Comparison of ENCODE assay signal across 11 cellular contexts in the genomic region with DNA sequence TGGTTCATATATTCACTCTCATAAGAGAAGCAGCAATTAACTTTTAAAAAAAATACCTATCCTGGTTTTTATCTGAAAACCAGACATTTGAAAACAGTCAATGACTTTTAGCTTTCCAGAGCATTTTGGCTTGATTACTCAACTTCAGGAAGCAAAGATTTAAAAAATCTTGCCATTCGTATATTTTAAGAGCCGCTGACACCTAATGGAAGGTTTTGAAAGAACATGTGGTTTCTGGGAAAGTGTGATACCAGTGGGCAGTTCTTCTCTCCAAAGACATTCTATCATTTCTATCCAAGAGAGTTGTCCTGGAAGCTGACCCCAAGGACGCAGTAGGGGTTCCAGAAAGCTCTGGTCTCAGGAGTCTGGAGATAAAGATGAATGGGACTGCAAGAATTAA.
A peak's percentile ranks its signal among the peaks of the same experiment; 100 is the strongest.
DNase-seq lines count a peak whose midpoint lies in the region; ATAC-seq and TF ChIP-seq lines count a peak whose summit lies in the region.
"Had no signal": no experiment of that assay in that cellular context is flagged by ENCODE, and none has a peak within 500 bp of the region (broad histone marks: within the 10 kb centered on the region; RNA-seq: fewer than 3 reads in every experiment).

No MANE protein-coding gene starts in this region.

- ATAC-seq in foreskin keratinocyte: peak; percentile 18
- no peak for ATAC-seq in activated T-cell treated with anti-CD3 and anti-CD28 coated beads, Interleukin-2, amount 50 U/mL, for 4 hours
- ATAC-seq in GM21367 (IDR thresholded peaks at IDR 0.05; ENCODE audit: unreplicated experiment): no peak
- ATAC-seq: activated CD8-positive, alpha-beta T cell treated with anti-CD3 and anti-CD28 coated beads, Interleukin-2, amount 10 ng/mL, durations not matched to agents 7 days and 5 days had no signal

- no peaks in the 10 kb centered on the region for H3K9me3 ChIP-seq in cardiac muscle cell (ENCODE audit: low read depth)
- H3K9me3 ChIP-seq in right atrium auricular region: no peaks in the 10 kb centered on the region
- H3K9me3 ChIP-seq in SJCRH30 (replicated peaks): no peaks in the 10 kb centered on the region

- TF ChIP-seq CTCF in cardiac muscle cell (IDR thresholded peaks at IDR 0.05; ENCODE audit: low read depth, low read length): peak; percentile 47
- peak in 1 of 2 donors; percentile 20 for TF ChIP-seq CTCF in right atrium auricular region (IDR thresholded peaks at IDR 0.05)
- peak; percentile 74 for TF ChIP-seq CTCF in foreskin keratinocyte (conservative IDR thresholded peaks at IDR 0.05)

- no peaks in the 10 kb centered on the region for H3K27me3 Mint-ChIP-seq in activated T-cell treated with anti-CD3 and anti-CD28 coated beads, Interleukin-2, amount 50 U/mL, for 4 hours (ENCODE audit: low read depth)

- H3K27me3 ChIP-seq in cardiac muscle cell (no peaks in the 10 kb centered on the region), right atrium auricular region (no peaks in the 10 kb centered on the region), SJCRH30 (no peaks in the 10 kb centered on the region), foreskin keratinocyte (no peaks in the 10 kb centered on the region)

- H3K9me3 Mint-ChIP-seq in activated T-cell treated with anti-CD3 and anti-CD28 coated beads, Interleukin-2, amount 50 U/mL, for 4 hours: no peaks in the 10 kb centered on the region

- H3K36me3 ChIP-seq in cardiac muscle cell (no peaks in the 10 kb centered on the region), right atrium auricular region (no peaks in the 10 kb centered on the region), SJCRH30 (no peaks in the 10 kb centered on the region)

- H3K27ac ChIP-seq in cardiac muscle cell (no peak overlapping the region), right atrium auricular region (no peak overlapping the region), SJCRH30 (peak overlapping the region; percentile 82), foreskin keratinocyte (no peak overlapping the region)

- H3K4me3 Mint-ChIP-seq in activated T-cell treated with anti-CD3 and anti-CD28 coated beads, Interleukin-2, amount 50 U/mL, for 4 hours: no peak overlapping the region
- H3K4me3 Mint-ChIP-seq: activated CD8-positive, alpha-beta T cell treated with anti-CD3 and anti-CD28 coated beads, Interleukin-2, amount 10 ng/mL, durations not matched to agents 7 days and 5 days had no signal

- H3K4me1 ChIP-seq in cardiac muscle cell (ENCODE audit: low read depth) (no peaks in the 10 kb centered on the region), right atrium auricular region (peaks cover 0 to 12% of the 10 kb centered on the region in 2 donors), SJCRH30 (peaks cover 26% of the 10 kb centered on the region), foreskin keratinocyte (no peaks in the 10 kb centered on the region)

- no peak overlapping the region for H3K4me3 ChIP-seq in cardiac muscle cell
- H3K4me3 ChIP-seq in right atrium auricular region: no peak overlapping the region
- no peak overlapping the region; the same call in 1 of the 2 replicates for H3K4me3 ChIP-seq in SJCRH30

- no peaks in the 10 kb centered on the region for H3K36me3 Mint-ChIP-seq in activated T-cell treated with anti-CD3 and anti-CD28 coated beads, Interleukin-2, amount 50 U/mL, for 4 hours (ENCODE audit: insufficient read depth)

- peak in 1 of 2 donors; percentile 76 for DNase-seq in cardiac muscle cell (ENCODE audit: low read depth in 1 of 2, low spot score in 1 of 2)
- DNase-seq in right atrium auricular region (ENCODE audit: low spot score): no peak
- DNase-seq in SJCRH30: no peak
- DNase-seq in foreskin keratinocyte: peak in 1 of 2 donors; percentile 41
- no peak for DNase-seq in activated T-cell treated with anti-CD3 and anti-CD28 coated beads, Interleukin-2, amount 50 U/mL, for 4 hours
- no peak for DNase-seq in NCI-H2171 treated with DMSO at 0.1 percent for 48 hours (lab: John Stamatoyannopoulos, UW)
- DNase-seq in NCI-H2029 treated with DMSO at 0.1 percent for 48 hours (lab: John Stamatoyannopoulos, UW): no peak
- DNase-seq: activated CD8-positive, alpha-beta T cell treated with anti-CD3 and anti-CD28 coated beads, Interleukin-2, amount 10 ng/mL, durations not matched to agents 7 days and 5 days; NCI-H774; stimulated activated CD4-positive, alpha-beta T cell treated with anti-CD3 and anti-CD28 coated beads, Interleukin-15, amount 100 ng/mL, for 24 hours had no signal

- no peaks in the 10 kb centered on the region for H3K4me1 Mint-ChIP-seq in activated T-cell treated with anti-CD3 and anti-CD28 coated beads, Interleukin-2, amount 50 U/mL, for 4 hours (ENCODE audit: low read depth)
